Comparison of ENCODE assay signal across 26 cellular contexts in the genomic region with DNA sequence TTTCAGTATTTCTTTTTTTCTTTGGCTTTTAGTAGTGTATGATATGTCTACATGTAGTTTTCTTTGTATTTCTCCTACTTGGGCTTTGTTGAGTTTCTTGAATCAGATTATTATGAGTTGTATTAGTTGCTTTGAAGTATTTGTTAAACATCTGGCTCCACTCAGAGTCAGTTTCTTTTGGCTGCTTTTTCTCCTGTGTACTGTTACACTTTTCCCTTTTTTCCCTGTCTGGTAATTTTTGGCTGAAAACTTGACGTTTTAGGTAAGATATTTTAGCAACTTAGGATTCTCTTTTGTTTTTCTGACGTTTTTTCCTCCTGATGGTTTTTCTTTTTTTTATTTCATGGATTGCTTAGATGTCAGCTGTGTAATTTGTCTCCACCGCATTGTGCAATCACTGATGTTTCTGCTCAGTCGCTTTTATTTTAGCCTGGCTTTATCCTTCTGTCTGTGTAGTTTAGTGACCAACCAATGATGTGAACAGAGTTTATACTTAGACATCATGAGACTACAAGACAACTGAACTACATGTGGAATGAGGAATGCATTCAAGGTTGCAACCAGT. TPM values are rescaled to one million over a fixed set of nuclear protein-coding genes. Genes with fewer than 3 reads are reported as not detected.
A peak's percentile ranks its signal among the peaks of the same experiment; 100 is the strongest.
DNase-seq lines count a peak whose midpoint lies in the region; ATAC-seq, FAIRE-seq and TF ChIP-seq lines count a peak whose summit lies in the region.
"Had no signal": no experiment of that assay in that cellular context is flagged by ENCODE, and none has a peak within 500 bp of the region (broad histone marks: within the 10 kb centered on the region; RNA-seq: fewer than 3 reads in every experiment).

No MANE protein-coding gene starts in this region.

- peak; percentile 97 for FAIRE-seq in endometrium (lab: Jason Lieb, UNC)
- FAIRE-seq: A204.1, endothelial cell of umbilical vein, K562, urothelium cell line had no signal

- peak in 3 of 4 donors; percentile 42 to 69 (median 51) for ATAC-seq in heart left ventricle
- no peak for ATAC-seq in Right ventricle myocardium inferior
- peak; percentile 66 for ATAC-seq in left lobe of liver
- ATAC-seq in GM19035 (IDR thresholded peaks at IDR 0.05; ENCODE audit: unreplicated experiment): no peak
- no peak for ATAC-seq in HG03159 (IDR thresholded peaks at IDR 0.05; ENCODE audit: unreplicated experiment)
- ATAC-seq: activated naive CD4-positive, alpha-beta T cell treated with anti-CD3 and anti-CD28 coated beads, Interleukin-2, amount 50 U/mL, for 72 hours; K562; mucosa of descending colon; T-cell had no signal

- H3K4me1 ChIP-seq in heart left ventricle: peaks cover 0 to 4% (median 0%) of the 10 kb centered on the region in 12 donors
- H3K4me1 ChIP-seq: suprapubic skin had no signal

- H3K27me3 ChIP-seq in heart left ventricle: no peaks in the 10 kb centered on the region
- H3K27me3 ChIP-seq: brain microvascular endothelial cell, neutrophil, suprapubic skin had no signal

- no peak for TF ChIP-seq CTCF in heart left ventricle (IDR thresholded peaks at IDR 0.05)

- H3K4me3 ChIP-seq in heart left ventricle: no peak overlapping the region
- H3K4me3 ChIP-seq: K562, mucosa of descending colon, suprapubic skin had no signal

- intact Hi-C loops in heart left ventricle (cut with DNase I) (no loop called here), Right ventricle myocardium inferior (cut with DNase I) (no loop called here), posterior cingulate gyrus (cut with DNase I) (no loop called here)

- DNase-seq in heart left ventricle (no peak), Right ventricle myocardium inferior (ENCODE audit: missing footprints) (no peak), left lobe of liver (ENCODE audit: low spot score) (no peak), stromal cell of bone marrow (ENCODE audit: low read depth) (peak; percentile 19), posterior cingulate gyrus (no peak)
- DNase-seq: brain microvascular endothelial cell; C1 segment of cervical spinal cord; EL; glutamatergic neuron; mucosa of descending colon; NCI-H1694; NCI-H345; retina; SIG-M5; stimulated activated CD4-positive, alpha-beta T cell treated with anti-CD3 and anti-CD28 coated beads, Interleukin-15, amount 100 ng/mL, for 24 hours; T-cell had no signal

- H3K36me3 ChIP-seq in heart left ventricle: peaks cover 0 to 34% (median 11%) of the 10 kb centered on the region in 9 donors

- H3K27ac ChIP-seq in heart left ventricle: no peak overlapping the region
- H3K27ac ChIP-seq: brain microvascular endothelial cell, neutrophil, suprapubic skin had no signal

- WGBS in heart left ventricle, 4 donors: 56 to 79% (median 60%) methylated on average over 4 of the region's 4 CpGs

- H3K9me3 ChIP-seq in heart left ventricle: no peaks in the 10 kb centered on the region
- H3K9me3 ChIP-seq: mucosa of descending colon, neutrophil, suprapubic skin had no signal

- TF ChIP-seq POLR2A in heart left ventricle (IDR thresholded peaks at IDR 0.05): no peak

RNA-seq across cellular contexts. Expression of gene RFC3, which starts 20.7 kb away (rescaled TPM):
- total RNA-seq in heart left ventricle: 1 to 10 TPM; 3.4 to 8.8 (median 5.7) TPM
- polyA plus RNA-seq in heart left ventricle: 1 to 10 TPM; 2.6 to 7.1 TPM
- 5.0 TPM for total RNA-seq in Right ventricle myocardium inferior
- total RNA-seq in left lobe of liver: 2.2 TPM

Comparison
In these comparisons a context has a peak if more than half of its experiments do, and no peak if none do; other contexts are left out.
1. ATAC-seq: peak in heart left ventricle (3 of 4) and left lobe of liver (single experiment); none in Right ventricle myocardium inferior (single experiment), GM19035 (single experiment) and HG03159 (single experiment).